ENCODE assay signal across 8 cellular contexts in genomic region chr9:129027685-129028191, GRCh38. TPM values are rescaled to one million over a fixed set of nuclear protein-coding genes. Genes with fewer than 3 reads are reported as not detected.
DNase-seq lines count a peak whose midpoint lies in the region; ATAC-seq and TF ChIP-seq lines count a peak whose summit lies in the region.

No MANE protein-coding gene starts in this region.

- no peaks in the 10 kb centered on the region for H3K9me3 ChIP-seq in SJCRH30 (replicated peaks)
- no peaks in the 10 kb centered on the region for H3K9me3 ChIP-seq in mononuclear cell (ENCODE audit: low read depth, low read length)
- H3K9me3 ChIP-seq in upper lobe of left lung, result no peaks in the 10 kb centered on the region

- ATAC-seq in HG03378 (IDR thresholded peaks at IDR 0.05; ENCODE audit: unreplicated experiment) (peak; percentile 21), upper lobe of left lung (ENCODE audit: low FRiP score in 2 of 2) (peak; percentile 3 to 15)

- in situ Hi-C loops in Caki2 (cut with HindIII; ENCODE audit: low pct_unique_long_range_greater_than_20kb, low sequenced_read_pairs), result no loop called here

- WGBS in upper lobe of left lung, 2 donors, result 5 to 19% methylated on average over 6 to 14 of the region's 47 CpGs

- peak in 1 of 4 donors; percentile 22 for TF ChIP-seq POLR2A in upper lobe of left lung (IDR thresholded peaks at IDR 0.05)

- H3K4me1 ChIP-seq in SJCRH30, result peaks cover 24% of the 10 kb centered on the region
- H3K4me1 ChIP-seq in mononuclear cell (ENCODE audit: insufficient read depth, low read length), result peaks cover 13% of the 10 kb centered on the region
- peaks cover 25 to 28% (median 27%) of the 10 kb centered on the region in 4 donors for H3K4me1 ChIP-seq in upper lobe of left lung

- H3K27ac ChIP-seq in SJCRH30 (no peak overlapping the region), dorsolateral prefrontal cortex (peak overlapping the region; percentile 51 to 98 (median 92)), upper lobe of left lung (peak overlapping the region; percentile 47 to 86 (median 62))

- H3K36me3 ChIP-seq in SJCRH30 (no peaks in the 10 kb centered on the region), upper lobe of left lung (no peaks in the 10 kb centered on the region)

- TF ChIP-seq CTCF in dorsolateral prefrontal cortex (IDR thresholded peaks at IDR 0.05 in 54 of 56, conservative IDR thresholded peaks at IDR 0.05 in 2 of 56; ENCODE audit: low read depth in 1 of 56, partially characterized antibody in 56 of 56) (no peak), upper lobe of left lung (IDR thresholded peaks at IDR 0.05) (no peak)

- TF ChIP-seq EP300 in upper lobe of left lung (IDR thresholded peaks at IDR 0.05), result no peak

- DNase-seq in Caki2 (ENCODE audit: low read depth), result peak; percentile 59
- peak; percentile 40 for DNase-seq in GM19240 (ENCODE audit: insufficient read length, low spot score)
- DNase-seq in SJCRH30, result no peak
- DNase-seq in dorsolateral prefrontal cortex, result peak in 1 of 10 donors; percentile 45
- DNase-seq in upper lobe of left lung, result no peak
- DNase-seq in SKM-1 treated with dmso at 0.1 percent for 144 hours (lab: John Stamatoyannopoulos, UW; ENCODE audit: unreplicated experiment), result no peak

- intact Hi-C loops in dorsolateral prefrontal cortex (cut with DNase I), result loop anchor here (1.0 to 5.0 kb wide), 2 partner anchors 9 to 35 kb away; partner anchors contain the start of gene MIGA2 (in 2 of the 2)

- H3K27me3 ChIP-seq in SJCRH30 (no peaks in the 10 kb centered on the region), dorsolateral prefrontal cortex (no peaks in the 10 kb centered on the region), mononuclear cell (ENCODE audit: insufficient read depth, low read length) (no peaks in the 10 kb centered on the region), upper lobe of left lung (no peaks in the 10 kb centered on the region)

- H3K4me3 ChIP-seq in SJCRH30 (peak overlapping the region; percentile 77), dorsolateral prefrontal cortex (peak overlapping the region; percentile 66 to 99 (median 92)), mononuclear cell (ENCODE audit: low read length) (peak overlapping the region; percentile 43), upper lobe of left lung (peak overlapping the region; percentile 32 to 92 (median 82))

RNA-seq across cellular contexts. Expression of gene SH3GLB2, which starts 0.4 kb away (rescaled TPM):
- total RNA-seq in Caki2 (2014; rRNA removed; shearing (Covaris generic); ENCODE audit: low replicate concordance), result 60.5 and 64.1 TPM in 2 replicates
- 21.1 and 26.7 TPM in 2 replicates for total RNA-seq in SJCRH30 (2014; rRNA removed; shearing (Covaris generic))
- total RNA-seq in dorsolateral prefrontal cortex (100 to 1,000 TPM; 128 to 337 (median 194) TPM), mononuclear cell (37.0 TPM), upper lobe of left lung (100 to 1,000 TPM in 2 of 6 donors, 10 to 100 TPM in 4; 69.6 to 202 (median 94.1) TPM)

RNA-seq across cellular contexts. Expression of gene MIGA2, which starts 8.7 kb away (rescaled TPM):
- total RNA-seq in Caki2 (2014; rRNA removed; shearing (Covaris generic); ENCODE audit: low replicate concordance), result 3.5 and 10.1 TPM in 2 replicates
- 28.9 and 32.5 TPM in 2 replicates for total RNA-seq in SJCRH30 (2014; rRNA removed; shearing (Covaris generic))
- 10 to 100 TPM; 33.8 to 76.4 (median 47.9) TPM for total RNA-seq in dorsolateral prefrontal cortex
- 22.7 TPM for total RNA-seq in mononuclear cell
- total RNA-seq in upper lobe of left lung, result 10 to 100 TPM; 18.6 to 95.3 (median 28.6) TPM

RNA-seq across cellular contexts. Expression of gene DOLPP1, which starts 53.2 kb away (rescaled TPM):
- 10.7 and 12.2 TPM in 2 replicates for total RNA-seq in Caki2 (2014; rRNA removed; shearing (Covaris generic); ENCODE audit: low replicate concordance)
- total RNA-seq in SJCRH30 (2014; rRNA removed; shearing (Covaris generic)), result 39.0 and 42.7 TPM in 2 replicates
- total RNA-seq in dorsolateral prefrontal cortex, result 10 to 100 TPM in 118 of 120 experiments, 1 to 10 TPM in 2; 9.9 to 26.6 (median 16.5) TPM
- 1.9 TPM for total RNA-seq in mononuclear cell
- 10 to 100 TPM in 2 of 6 donors, 1 to 10 TPM in 4; 3.9 to 14.8 (median 8.2) TPM for total RNA-seq in upper lobe of left lung

Comparison
In these comparisons a context has a peak if more than half of its experiments do, and no peak if none do; other contexts are left out.
1. DNase-seq: peak in Caki2 (single experiment) and GM19240 (single experiment); none in SJCRH30 (0 of 2), upper lobe of left lung (0 of 2) and SKM-1 treated with dmso at 0.1 percent for 144 hours (single experiment).
2. Peak in every context shown above with its lines, with median percentiles within 50 percentile points of each other: H3K4me3 ChIP-seq.